30 cellular contexts compared by ENCODE assay signal in genomic region chr19:54084410-54084809, GRCh38. TPM values are rescaled to one million over a fixed set of nuclear protein-coding genes. Genes with fewer than 3 reads are reported as not detected.
DNase-seq lines count a peak whose midpoint lies in the region; ATAC-seq, FAIRE-seq and TF ChIP-seq lines count a peak whose summit lies in the region.
"Had no signal": no experiment of that assay in that cellular context is flagged by ENCODE, and none has a peak within 500 bp of the region (broad histone marks: within the 10 kb centered on the region; RNA-seq: fewer than 3 reads in every experiment).

No MANE protein-coding gene starts in this region.

- H3K27ac Mint-ChIP-seq in GM23338 = no peak overlapping the region
- peak overlapping the region; percentile 18 for H3K27ac Mint-ChIP-seq in activated T-helper 1 cell treated with anti-CD3 and anti-CD28 coated beads, Interleukin-12 subunit alpha, Interleukin-12 subunit beta, Interleukin-2, Interleukin-4 antibody, amounts not matched to agents 30 ng/mL and 10 ng/mL and 1 ng/mL, durations not matched to agents 14 hours and 24 hours and 36 hours
- H3K27ac Mint-ChIP-seq: CD14-positive monocyte; CD4-positive, alpha-beta memory T cell; CD4-positive, CD25-positive, alpha-beta regulatory T cell; CD8-positive, alpha-beta memory T cell had no signal

- no peak overlapping the region for H2AFZ ChIP-seq in GM23338

- H3K27me3 ChIP-seq in GM23338 (ENCODE audit: insufficient read depth) = no peaks in the 10 kb centered on the region
- H3K27me3 ChIP-seq in sigmoid colon = peaks cover 0 to 1% (median 0%) of the 10 kb centered on the region in 3 donors
- H3K27me3 ChIP-seq in heart right ventricle = peaks cover 0 to 7% (median under 1%) of the 10 kb centered on the region in 7 donors
- H3K27me3 ChIP-seq: BLaER1 had no signal

- peaks cover 0 to 9% (median 0%) of the 10 kb centered on the region in 4 donors for H3K9me3 ChIP-seq in sigmoid colon
- peaks cover 0 to 28% (median 3%) of the 10 kb centered on the region in 11 donors for H3K9me3 ChIP-seq in heart right ventricle

- H3K4me2 ChIP-seq in GM23338 = no peak overlapping the region
- H3K4me2 ChIP-seq: BLaER1 had no signal

- no peak for TF ChIP-seq CTCF in GM23338 (conservative IDR thresholded peaks at IDR 0.05; ENCODE audit: low read depth in 2 of 2)
- TF ChIP-seq CTCF in sigmoid colon (IDR thresholded peaks at IDR 0.05) = no peak
- TF ChIP-seq CTCF in heart right ventricle (IDR thresholded peaks at IDR 0.05) = no peak

- H3K4me1 ChIP-seq in GM23338 (ENCODE audit: insufficient read depth) = peaks cover 8% of the 10 kb centered on the region; the same call in 1 of the 2 replicates
- no peaks in the 10 kb centered on the region for H3K4me1 ChIP-seq in sigmoid colon
- H3K4me1 ChIP-seq in heart right ventricle = no peaks in the 10 kb centered on the region
- H3K4me1 ChIP-seq: BE2C, BLaER1 had no signal

- H3K79me2 ChIP-seq in GM23338 (replicated peaks; ENCODE audit: insufficient read depth) = no peaks in the 10 kb centered on the region

- no peaks in the 10 kb centered on the region for H3K36me3 ChIP-seq in GM23338 (ENCODE audit: insufficient read depth)
- no peaks in the 10 kb centered on the region for H3K36me3 ChIP-seq in sigmoid colon
- H3K36me3 ChIP-seq in heart right ventricle = no peaks in the 10 kb centered on the region
- H3K36me3 ChIP-seq: BE2C, BLaER1 had no signal

- no peak for FAIRE-seq in H54 (lab: Jason Lieb, UNC)
- FAIRE-seq: A204.1, GM12878, GM12892, GM18507 had no signal

- H3K27ac ChIP-seq in GM23338 (ENCODE audit: low read depth) (no peak overlapping the region), sigmoid colon (no peak overlapping the region), heart right ventricle (no peak overlapping the region)
- H3K27ac ChIP-seq: BLaER1 had no signal

- H3K4me3 ChIP-seq in GM23338 (no peak overlapping the region), sigmoid colon (no peak overlapping the region), heart right ventricle (no peak overlapping the region)
- H3K4me3 ChIP-seq: BLaER1, GM12878 had no signal

- DNase-seq in GM23338 (ENCODE audit: low spot score) (no peak), sigmoid colon (peak; percentile 7), H54 (ENCODE audit: insufficient read length, low spot score) (no peak), heart right ventricle (no peak)
- no peak for DNase-seq in activated T-helper 1 cell treated with anti-CD3 and anti-CD28 coated beads, Interleukin-12 subunit alpha, Interleukin-12 subunit beta, Interleukin-2, Interleukin-4 antibody, amounts not matched to agents 30 ng/mL and 10 ng/mL and 1 ng/mL, durations not matched to agents 14 hours and 24 hours and 36 hours (ENCODE audit: low spot score)
- DNase-seq: 8988T; ACHN; BE2C; C1 segment of cervical spinal cord; CD4-positive, alpha-beta memory T cell; CD4-positive, CD25-positive, alpha-beta regulatory T cell; CD8-positive, alpha-beta memory T cell; COR-L47; DMS 273 treated with DMSO at 0.1 percent for 48 hours; DMS153; DMS53; DMS79; DND-41; EL; GDM1 had no signal

- H3K27me3 Mint-ChIP-seq in GM23338 (ENCODE audit: insufficient read depth, low read depth, poor library complexity) = peaks cover 10% of the 10 kb centered on the region
- peaks cover 2% of the 10 kb centered on the region for H3K27me3 Mint-ChIP-seq in activated T-helper 1 cell treated with anti-CD3 and anti-CD28 coated beads, Interleukin-12 subunit alpha, Interleukin-12 subunit beta, Interleukin-2, Interleukin-4 antibody, amounts not matched to agents 30 ng/mL and 10 ng/mL and 1 ng/mL, durations not matched to agents 14 hours and 24 hours and 36 hours (ENCODE audit: insufficient read depth)

- TF ChIP-seq EP300 in sigmoid colon (IDR thresholded peaks at IDR 0.05) = no peak

- ATAC-seq in GM23338 (no peak), heart right ventricle (no peak)
- ATAC-seq: GM12878 had no signal

- H3K4me3 Mint-ChIP-seq in GM23338 = no peak overlapping the region
- H3K4me3 Mint-ChIP-seq in activated T-helper 1 cell treated with anti-CD3 and anti-CD28 coated beads, Interleukin-12 subunit alpha, Interleukin-12 subunit beta, Interleukin-2, Interleukin-4 antibody, amounts not matched to agents 30 ng/mL and 10 ng/mL and 1 ng/mL, durations not matched to agents 14 hours and 24 hours and 36 hours = no peak overlapping the region
- H3K4me3 Mint-ChIP-seq: CD14-positive monocyte; CD4-positive, alpha-beta memory T cell; CD4-positive, CD25-positive, alpha-beta regulatory T cell; CD8-positive, alpha-beta memory T cell had no signal

- peaks cover 5% of the 10 kb centered on the region; the same call in 2 of the 3 replicates for H3K4me1 Mint-ChIP-seq in GM23338
- no peaks in the 10 kb centered on the region for H3K4me1 Mint-ChIP-seq in activated T-helper 1 cell treated with anti-CD3 and anti-CD28 coated beads, Interleukin-12 subunit alpha, Interleukin-12 subunit beta, Interleukin-2, Interleukin-4 antibody, amounts not matched to agents 30 ng/mL and 10 ng/mL and 1 ng/mL, durations not matched to agents 14 hours and 24 hours and 36 hours (ENCODE audit: low read depth)
- H3K4me1 Mint-ChIP-seq: CD4-positive, alpha-beta memory T cell; CD4-positive, CD25-positive, alpha-beta regulatory T cell; CD8-positive, alpha-beta memory T cell had no signal

- H3K9me2 ChIP-seq in GM23338 (ENCODE audit: insufficient read depth) = no peaks in the 10 kb centered on the region

- H3K9me3 Mint-ChIP-seq in GM23338 = peaks cover 35% of the 10 kb centered on the region
- peaks cover 9% of the 10 kb centered on the region for H3K9me3 Mint-ChIP-seq in activated T-helper 1 cell treated with anti-CD3 and anti-CD28 coated beads, Interleukin-12 subunit alpha, Interleukin-12 subunit beta, Interleukin-2, Interleukin-4 antibody, amounts not matched to agents 30 ng/mL and 10 ng/mL and 1 ng/mL, durations not matched to agents 14 hours and 24 hours and 36 hours

- H4K20me1 ChIP-seq in GM23338 (replicated peaks; ENCODE audit: insufficient read depth) = no peaks in the 10 kb centered on the region
- H4K20me1 ChIP-seq: BLaER1 had no signal

- H3F3A ChIP-seq in GM23338 (replicated peaks; ENCODE audit: low read depth) = no peaks in the 10 kb centered on the region

- WGBS in sigmoid colon, 2 donors = 72 to 88% methylated on average over 3 of the region's 3 CpGs
- WGBS in heart right ventricle, 2 donors = 70 to 84% methylated on average over 3 of the region's 3 CpGs

- intact Hi-C loops in activated T-helper 1 cell treated with anti-CD3 and anti-CD28 coated beads, Interleukin-12 subunit alpha, Interleukin-12 subunit beta, Interleukin-2, Interleukin-4 antibody, amounts not matched to agents 30 ng/mL and 10 ng/mL and 1 ng/mL, durations not matched to agents 14 hours and 24 hours and 36 hours (cut with micrococcal nuclease) = no loop called here
- intact Hi-C loops in sigmoid colon (cut with DNase I) (no loop called here), heart right ventricle (cut with DNase I) (no loop called here)

- no peak for TF ChIP-seq POLR2A in sigmoid colon (IDR thresholded peaks at IDR 0.05)
- TF ChIP-seq POLR2A in H54 (IDR thresholded peaks at IDR 0.05; ENCODE audit: low read depth, low read length) = no peak

- peaks cover 5% of the 10 kb centered on the region; the same call in 2 of the 3 replicates for H3K36me3 Mint-ChIP-seq in GM23338 (ENCODE audit: low read depth)
- H3K36me3 Mint-ChIP-seq in activated T-helper 1 cell treated with anti-CD3 and anti-CD28 coated beads, Interleukin-12 subunit alpha, Interleukin-12 subunit beta, Interleukin-2, Interleukin-4 antibody, amounts not matched to agents 30 ng/mL and 10 ng/mL and 1 ng/mL, durations not matched to agents 14 hours and 24 hours and 36 hours (ENCODE audit: low read depth) = no peaks in the 10 kb centered on the region
- H3K36me3 Mint-ChIP-seq: CD4-positive, CD25-positive, alpha-beta regulatory T cell; CD8-positive, alpha-beta memory T cell had no signal

RNA-seq across cellular contexts. Expression of gene TARM1, which starts 3.2 kb away (rescaled TPM):
- not detected in 2 replicates for total RNA-seq in GM23338 (2014; rRNA removed; shearing (Covaris generic))
- polyA plus RNA-seq in GM23338 (2016; fragmentation: Nextera tagmentation; extraction: Ambion mirVana) (not detected in 2 replicates), sigmoid colon (not detected), heart right ventricle (not detected)
- not detected in 2 replicates for total RNA-seq in activated T-helper 1 cell treated with anti-CD3 and anti-CD28 coated beads, Interleukin-12 subunit alpha, Interleukin-12 subunit beta, Interleukin-2, Interleukin-4 antibody, amounts not matched to agents 30 ng/mL and 10 ng/mL and 1 ng/mL, durations not matched to agents 14 hours and 24 hours and 36 hours
- total RNA-seq in sigmoid colon (not detected), heart right ventricle (not detected)
- total RNA-seq: A673; CD4-positive, alpha-beta memory T cell; CD4-positive, CD25-positive, alpha-beta regulatory T cell; CD8-positive, alpha-beta memory T cell; Daoy; G401; GM12878 had no signal
- polyA plus RNA-seq: AG04450; CD4-positive, alpha-beta memory T cell; CD4-positive, CD25-positive, alpha-beta regulatory T cell; CD8-positive, alpha-beta memory T cell; GM12878 had no signal

RNA-seq across cellular contexts. Expression of gene OSCAR, which starts 16.2 kb away (rescaled TPM):
- total RNA-seq in GM23338 (2014; rRNA removed; shearing (Covaris generic)) = 0.31 TPM in 1 of 2 replicates, not detected in the other
- polyA plus RNA-seq in GM23338 (2016; fragmentation: Nextera tagmentation; extraction: Ambion mirVana) (1.6 and 2.6 TPM in 2 replicates), sigmoid colon (1 to 10 TPM in 1 of 3 donors, under 1 TPM in 1, not detected in 1; 0.93 to 4.2 TPM), heart right ventricle (1 to 10 TPM in 1 of 2 donors, under 1 TPM in 1; 0.22 to 1.0 TPM)
- total RNA-seq in activated T-helper 1 cell treated with anti-CD3 and anti-CD28 coated beads, Interleukin-12 subunit alpha, Interleukin-12 subunit beta, Interleukin-2, Interleukin-4 antibody, amounts not matched to agents 30 ng/mL and 10 ng/mL and 1 ng/mL, durations not matched to agents 14 hours and 24 hours and 36 hours = 0.27 TPM in 1 of 2 replicates, not detected in the other
- total RNA-seq in sigmoid colon (1 to 10 TPM in 2 of 4 donors, not detected in 2; 3.0 to 3.1 TPM), heart right ventricle (1 to 10 TPM in 3 of 10 donors, under 1 TPM in 6, not detected in 1; 0.23 to 5.3 (median 0.40) TPM)
- total RNA-seq: CD4-positive, CD25-positive, alpha-beta regulatory T cell; G401; GM12878 had no signal

RNA-seq across cellular contexts. Expression of gene NDUFA3, which starts 18.2 kb away (rescaled TPM):
- 27.6 and 28.4 TPM in 2 replicates for total RNA-seq in GM23338 (2014; rRNA removed; shearing (Covaris generic))
- polyA plus RNA-seq in GM23338 (2016; fragmentation: Nextera tagmentation; extraction: Ambion mirVana) = 691 and 851 TPM in 2 replicates
- total RNA-seq in activated T-helper 1 cell treated with anti-CD3 and anti-CD28 coated beads, Interleukin-12 subunit alpha, Interleukin-12 subunit beta, Interleukin-2, Interleukin-4 antibody, amounts not matched to agents 30 ng/mL and 10 ng/mL and 1 ng/mL, durations not matched to agents 14 hours and 24 hours and 36 hours = 110 and 125 TPM in 2 replicates
- 10 to 100 TPM; 18.8 to 32.4 (median 20.2) TPM for total RNA-seq in sigmoid colon
- 100 to 1,000 TPM; 151 to 207 (median 184) TPM for polyA plus RNA-seq in sigmoid colon
- total RNA-seq in heart right ventricle = 100 to 1,000 TPM; 239 to 518 (median 360) TPM
- 1,000 to 10,000 TPM in 1 of 2 donors, 100 to 1,000 TPM in 1; 335 to 3,395 TPM for polyA plus RNA-seq in heart right ventricle

RNA-seq across cellular contexts. Expression of gene VSTM1, which starts 20.7 kb away (rescaled TPM):
- not detected in 2 replicates for total RNA-seq in GM23338 (2014; rRNA removed; shearing (Covaris generic))
- polyA plus RNA-seq in GM23338 (2016; fragmentation: Nextera tagmentation; extraction: Ambion mirVana) (not detected in 2 replicates), sigmoid colon (not detected), heart right ventricle (not detected)
- total RNA-seq in activated T-helper 1 cell treated with anti-CD3 and anti-CD28 coated beads, Interleukin-12 subunit alpha, Interleukin-12 subunit beta, Interleukin-2, Interleukin-4 antibody, amounts not matched to agents 30 ng/mL and 10 ng/mL and 1 ng/mL, durations not matched to agents 14 hours and 24 hours and 36 hours = not detected in 2 replicates
- total RNA-seq in sigmoid colon (not detected), heart right ventricle (under 1 TPM in 2 of 10 donors, not detected in 8; 0.33 to 0.60 TPM)
- total RNA-seq: A673; CD4-positive, alpha-beta memory T cell; CD4-positive, CD25-positive, alpha-beta regulatory T cell; CD8-positive, alpha-beta memory T cell; Daoy; GM12878 had no signal
- polyA plus RNA-seq: AG04450; CD4-positive, alpha-beta memory T cell; CD4-positive, CD25-positive, alpha-beta regulatory T cell; CD8-positive, alpha-beta memory T cell; GM12878 had no signal

RNA-seq across cellular contexts. Expression of gene TFPT, which starts 31.0 kb away (rescaled TPM):
- total RNA-seq in GM23338 (2014; rRNA removed; shearing (Covaris generic)) = 12.0 and 16.2 TPM in 2 replicates
- polyA plus RNA-seq in GM23338 (2016; fragmentation: Nextera tagmentation; extraction: Ambion mirVana) = 18.3 and 18.9 TPM in 2 replicates
- total RNA-seq in activated T-helper 1 cell treated with anti-CD3 and anti-CD28 coated beads, Interleukin-12 subunit alpha, Interleukin-12 subunit beta, Interleukin-2, Interleukin-4 antibody, amounts not matched to agents 30 ng/mL and 10 ng/mL and 1 ng/mL, durations not matched to agents 14 hours and 24 hours and 36 hours = 31.1 and 33.4 TPM in 2 replicates
- total RNA-seq in sigmoid colon = 10 to 100 TPM; 18.2 to 24.7 (median 20.4) TPM
- 10 to 100 TPM; 22.2 to 28.6 (median 25.2) TPM for polyA plus RNA-seq in sigmoid colon
- 10 to 100 TPM; 11.0 to 16.8 (median 12.9) TPM for total RNA-seq in heart right ventricle
- polyA plus RNA-seq in heart right ventricle = 10 to 100 TPM; 26.0 to 33.8 TPM
